ENCODE assay signal across 1 cellular context in genomic region chr2:191869178-191869577, GRCh38.
TF ChIP-seq lines count a peak whose summit lies in the region.

No MANE protein-coding gene starts in this region.

TF ChIP-seq in HepG2, 621 proteins besides CTCF, POLR2A, EP300 and RAD21 (continued from another document):
- no peak for TF ChIP-seq ETS1 (CRISPR knock-in tag; IDR thresholded peaks at IDR 0.05)
- no peak for TF ChIP-seq ZNF225 (CRISPR knock-in tag; IDR thresholded peaks at IDR 0.05)
- TF ChIP-seq ADNP (CRISPR knock-in tag; IDR thresholded peaks at IDR 0.05) = no peak
- TF ChIP-seq MYPOP (CRISPR knock-in tag; IDR thresholded peaks at IDR 0.05) = no peak
- TF ChIP-seq ZNF720 (CRISPR knock-in tag; IDR thresholded peaks at IDR 0.05) = no peak
- no peak for TF ChIP-seq KDM1A (CRISPR knock-in tag; IDR thresholded peaks at IDR 0.05)
- peak; percentile 71 for TF ChIP-seq RXRB (CRISPR knock-in tag; IDR thresholded peaks at IDR 0.05; ENCODE audit: borderline replicate concordance)
- TF ChIP-seq ZSCAN9 (CRISPR knock-in tag; IDR thresholded peaks at IDR 0.05; ENCODE audit: borderline replicate concordance) = no peak
- TF ChIP-seq TAF1 (CRISPR knock-in tag; IDR thresholded peaks at IDR 0.05) = no peak
- no peak for TF ChIP-seq ZNF230 (CRISPR knock-in tag; IDR thresholded peaks at IDR 0.05)
- no peak for TF ChIP-seq STAT5B (CRISPR knock-in tag; IDR thresholded peaks at IDR 0.05)
- TF ChIP-seq ZNF280B (CRISPR knock-in tag; IDR thresholded peaks at IDR 0.05; ENCODE audit: borderline replicate concordance) = no peak
- TF ChIP-seq SOX5 (CRISPR knock-in tag; IDR thresholded peaks at IDR 0.05; ENCODE audit: borderline replicate concordance) = peak; percentile 84
- no peak for TF ChIP-seq ZNF18 (CRISPR knock-in tag; IDR thresholded peaks at IDR 0.05; ENCODE audit: insufficient replicate concordance)
- TF ChIP-seq LCORL (IDR thresholded peaks at IDR 0.05) = no peak
- no peak for TF ChIP-seq LCORL (CRISPR knock-in tag; IDR thresholded peaks at IDR 0.05)
- TF ChIP-seq HHEX (CRISPR knock-in tag; IDR thresholded peaks at IDR 0.05) = no peak
- TF ChIP-seq ZNF501 (CRISPR knock-in tag; IDR thresholded peaks at IDR 0.05) = no peak
- TF ChIP-seq ZNF616 (CRISPR knock-in tag; IDR thresholded peaks at IDR 0.05; ENCODE audit: low read depth) = no peak
- TF ChIP-seq TOE1 (CRISPR knock-in tag; IDR thresholded peaks at IDR 0.05) = no peak
- no peak for TF ChIP-seq ZNF367 (CRISPR knock-in tag; IDR thresholded peaks at IDR 0.05; ENCODE audit: borderline replicate concordance)
- TF ChIP-seq ATF7 (IDR thresholded peaks at IDR 0.05) = no peak
- no peak for TF ChIP-seq ATF7 (CRISPR knock-in tag; IDR thresholded peaks at IDR 0.05)
- TF ChIP-seq ZNF275 (CRISPR knock-in tag; IDR thresholded peaks at IDR 0.05; ENCODE audit: borderline replicate concordance) = no peak
- TF ChIP-seq SNRNP70 (IDR thresholded peaks at IDR 0.05; ENCODE audit: low read depth, low read length) = no peak
- TF ChIP-seq ZMYM4 (CRISPR knock-in tag; IDR thresholded peaks at IDR 0.05) = peak; percentile 47; the same call in 1 of the 2 replicates
- no peak for TF ChIP-seq TCF7L2 (IDR thresholded peaks at IDR 0.05; ENCODE audit: low read depth, low read length)
- TF ChIP-seq CREM (IDR thresholded peaks at IDR 0.05) = no peak
- no peak for TF ChIP-seq CREM (CRISPR knock-in tag; IDR thresholded peaks at IDR 0.05)
- TF ChIP-seq ZNF10 (CRISPR knock-in tag; IDR thresholded peaks at IDR 0.05; ENCODE audit: borderline replicate concordance, low read depth) = no peak
- 0 out of 2 replicates have a peak, but pooled peaks have one; percentile 51 for TF ChIP-seq ZNF878 (CRISPR knock-in tag; IDR thresholded peaks at IDR 0.05)
- TF ChIP-seq MYC (CRISPR knock-in tag; IDR thresholded peaks at IDR 0.05; ENCODE audit: borderline replicate concordance) = no peak
- no peak for TF ChIP-seq ZFP62 (CRISPR knock-in tag; IDR thresholded peaks at IDR 0.05)
- TF ChIP-seq ZNF597 (CRISPR knock-in tag; IDR thresholded peaks at IDR 0.05) = no peak
- no peak for TF ChIP-seq ZNF639 (CRISPR knock-in tag; conservative IDR thresholded peaks at IDR 0.05)
- TF ChIP-seq ZBTB33 (CRISPR knock-in tag; IDR thresholded peaks at IDR 0.05) = peak; percentile 49; the same call in 1 of the 2 replicates
- no peak for TF ChIP-seq TARDBP (CRISPR knock-in tag; IDR thresholded peaks at IDR 0.05)
- TF ChIP-seq TBL1XR1 (IDR thresholded peaks at IDR 0.05; ENCODE audit: borderline replicate concordance, low read length, partially characterized antibody) = no peak
- no peak for TF ChIP-seq ZNF431 (CRISPR knock-in tag; IDR thresholded peaks at IDR 0.05; ENCODE audit: borderline replicate concordance, low read depth)
- no peak for TF ChIP-seq EEA1 (CRISPR knock-in tag; IDR thresholded peaks at IDR 0.05; ENCODE audit: borderline replicate concordance)
- TF ChIP-seq ZNF547 (CRISPR knock-in tag; IDR thresholded peaks at IDR 0.05) = no peak
- TF ChIP-seq PHB2 (IDR thresholded peaks at IDR 0.05; ENCODE audit: partially characterized antibody) = no peak
- no peak for TF ChIP-seq LRRFIP1 (CRISPR knock-in tag; conservative IDR thresholded peaks at IDR 0.05)
